In the genomic region with DNA sequence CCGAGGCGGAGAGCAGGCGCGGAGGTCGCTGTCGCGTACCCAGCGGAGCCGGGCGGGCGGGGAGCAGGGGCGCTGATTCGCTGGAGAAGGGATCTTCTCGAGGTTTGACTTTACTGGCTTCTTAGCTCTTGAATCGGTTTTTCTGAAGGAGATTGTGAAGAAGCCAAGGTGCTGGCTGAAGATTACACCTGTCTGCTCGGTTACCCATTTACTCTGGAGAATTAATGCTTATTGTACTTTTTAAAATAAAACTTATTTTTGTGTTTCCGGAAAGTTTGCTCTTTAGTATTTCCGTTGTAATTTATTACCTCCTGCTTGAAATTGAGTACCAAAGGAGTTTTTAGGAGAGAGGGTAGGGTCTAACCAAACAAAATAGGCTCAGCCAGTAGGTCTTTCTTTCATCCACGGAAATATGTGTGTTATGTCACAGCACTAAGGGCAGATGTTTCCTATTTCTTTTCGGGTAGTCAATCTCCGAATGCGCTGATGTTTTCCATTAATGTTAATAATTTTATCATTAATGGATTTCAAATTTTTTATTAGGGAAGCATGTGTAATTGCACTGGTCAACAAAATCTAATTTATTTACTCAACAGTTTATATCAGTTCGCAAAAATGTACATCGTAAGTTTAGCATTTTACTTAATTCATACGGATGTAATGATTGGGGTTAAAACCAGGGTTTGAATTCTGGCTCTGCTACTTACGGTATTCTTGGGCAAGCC, we compare ENCODE assay signal across 8 cellular contexts. TPM values are rescaled to one million over a fixed set of nuclear protein-coding genes. Genes with fewer than 3 reads are reported as not detected.
DNase-seq lines count a peak whose midpoint lies in the region; ATAC-seq and TF ChIP-seq lines count a peak whose summit lies in the region.

No MANE protein-coding gene starts in this region.

- peak overlapping the region; percentile 100 for H3K4me3 Mint-ChIP-seq in activated naive CD4-positive, alpha-beta T cell treated with anti-CD3 and anti-CD28 coated beads for 36 hours
- peak overlapping the region; percentile 94 for H3K4me3 Mint-ChIP-seq in activated T-helper 2 cell treated with anti-CD3 and anti-CD28 coated beads, Interferon-gamma antibody, Interleukin-2, Interleukin-4, amounts not matched to agents 10 μg/mL and 5 μg/mL and 100 μg/mL, durations not matched to agents 14 hours and 24 hours and 36 hours (ENCODE audit: low read depth)

- H3K27me3 ChIP-seq in iPS-20b (ENCODE audit: insufficient read depth, low read length) (peaks cover 10% of the 10 kb centered on the region; the same call in 1 of the 2 replicates), testis (no peaks in the 10 kb centered on the region)

- H3K4me3 ChIP-seq in iPS-20b (ENCODE audit: low read length), result peak overlapping the region; percentile 98
- H3K4me3 ChIP-seq in testis, result peak overlapping the region; percentile 63 to 90

- H3K9me3 ChIP-seq in iPS-20b (ENCODE audit: insufficient read depth, low read depth, low read length), result peaks cover 5% of the 10 kb centered on the region; the same call in 1 of the 2 replicates
- H3K9me3 ChIP-seq in testis, result no peaks in the 10 kb centered on the region

- H3K27me3 Mint-ChIP-seq in activated naive CD4-positive, alpha-beta T cell treated with anti-CD3 and anti-CD28 coated beads for 36 hours (ENCODE audit: low read depth), result no peaks in the 10 kb centered on the region
- H3K27me3 Mint-ChIP-seq in activated T-helper 2 cell treated with anti-CD3 and anti-CD28 coated beads, Interferon-gamma antibody, Interleukin-2, Interleukin-4, amounts not matched to agents 10 μg/mL and 5 μg/mL and 100 μg/mL, durations not matched to agents 14 hours and 24 hours and 36 hours (ENCODE audit: low read depth), result no peaks in the 10 kb centered on the region

- peaks cover 20% of the 10 kb centered on the region for H3K4me1 Mint-ChIP-seq in activated naive CD4-positive, alpha-beta T cell treated with anti-CD3 and anti-CD28 coated beads for 36 hours (ENCODE audit: low read depth)
- H3K4me1 Mint-ChIP-seq in activated T-helper 2 cell treated with anti-CD3 and anti-CD28 coated beads, Interferon-gamma antibody, Interleukin-2, Interleukin-4, amounts not matched to agents 10 μg/mL and 5 μg/mL and 100 μg/mL, durations not matched to agents 14 hours and 24 hours and 36 hours (ENCODE audit: low read depth), result peaks cover 21% of the 10 kb centered on the region

- CTCF ChIA-PET in activated naive CD4-positive, alpha-beta T cell treated with anti-CD3 and anti-CD28 coated beads for 36 hours (lab: Charles Lee), result interaction anchor here (0.5 to 1.9 kb wide), 8 partner anchors 16 to 438 kb away, joined by 3 to 7 read pairs (median 4); no protein-coding TSS in a partner anchor

- peaks cover 22% of the 10 kb centered on the region for H3K36me3 Mint-ChIP-seq in activated naive CD4-positive, alpha-beta T cell treated with anti-CD3 and anti-CD28 coated beads for 36 hours (ENCODE audit: low read depth)
- peaks cover 42% of the 10 kb centered on the region for H3K36me3 Mint-ChIP-seq in activated T-helper 2 cell treated with anti-CD3 and anti-CD28 coated beads, Interferon-gamma antibody, Interleukin-2, Interleukin-4, amounts not matched to agents 10 μg/mL and 5 μg/mL and 100 μg/mL, durations not matched to agents 14 hours and 24 hours and 36 hours (ENCODE audit: low read depth)

- DNase-seq in activated naive CD4-positive, alpha-beta T cell treated with anti-CD3 and anti-CD28 coated beads for 36 hours, result no peak
- no peak for DNase-seq in activated naive CD4-positive, alpha-beta T cell treated with anti-CD3 and anti-CD28 coated beads, Interleukin-2, amount 50 U/mL, for 16 hours
- no peak for DNase-seq in activated T-helper 2 cell treated with anti-CD3 and anti-CD28 coated beads, Interferon-gamma antibody, Interleukin-2, Interleukin-4, amounts not matched to agents 10 μg/mL and 5 μg/mL and 100 μg/mL, durations not matched to agents 14 hours and 24 hours and 36 hours (ENCODE audit: low spot score)
- DNase-seq in testis, result no peak
- DNase-seq in NCI-H187 (lab: John Stamatoyannopoulos, UW), result no peak
- no peak for DNase-seq in stimulated activated CD4-positive, alpha-beta T cell treated with anti-CD3 and anti-CD28 coated beads, Interleukin-1b, Interleukin-23, amount 100 ng/mL, for 48 hours

- intact Hi-C loops in activated naive CD4-positive, alpha-beta T cell treated with anti-CD3 and anti-CD28 coated beads for 36 hours (cut with micrococcal nuclease), result loop anchor here (1.0 to 10.0 kb wide), 12 partner anchors 28 to 768 kb away; partner anchors contain the start of genes MCOLN2, PRKACB, RPF1 and SSX2IP
- intact Hi-C loops in activated T-helper 2 cell treated with anti-CD3 and anti-CD28 coated beads, Interferon-gamma antibody, Interleukin-2, Interleukin-4, amounts not matched to agents 10 μg/mL and 5 μg/mL and 100 μg/mL, durations not matched to agents 14 hours and 24 hours and 36 hours (cut with micrococcal nuclease), result loop anchor here (1.0 to 10.0 kb wide), 8 partner anchors 64 to 770 kb away; partner anchors contain the start of genes BCL10 and CTBS
- intact Hi-C loops in testis (cut with DNase I; ENCODE audit: low total_unique reads), result no loop called here

- H3K4me1 ChIP-seq in iPS-20b (ENCODE audit: insufficient read depth, low read length) (peaks cover 17% of the 10 kb centered on the region), testis (peaks cover 21% of the 10 kb centered on the region)

- TF ChIP-seq POLR2A in testis (IDR thresholded peaks at IDR 0.05), result no peak

- H3K36me3 ChIP-seq in iPS-20b (ENCODE audit: insufficient read depth, low read depth, low read length), result no peaks in the 10 kb centered on the region
- H3K36me3 ChIP-seq in testis (ENCODE audit: low read depth, missing control alignments), result no peaks in the 10 kb centered on the region

- no peak for TF ChIP-seq CTCF in testis (IDR thresholded peaks at IDR 0.05)

- H3K9me3 Mint-ChIP-seq in activated naive CD4-positive, alpha-beta T cell treated with anti-CD3 and anti-CD28 coated beads for 36 hours, result peaks cover 16% of the 10 kb centered on the region
- peaks cover 14% of the 10 kb centered on the region for H3K9me3 Mint-ChIP-seq in activated T-helper 2 cell treated with anti-CD3 and anti-CD28 coated beads, Interferon-gamma antibody, Interleukin-2, Interleukin-4, amounts not matched to agents 10 μg/mL and 5 μg/mL and 100 μg/mL, durations not matched to agents 14 hours and 24 hours and 36 hours

- WGBS in testis, 2 donors, result 16 to 21% methylated on average over 14 to 26 of the region's 26 CpGs

- no peak for ATAC-seq in HG02973 (IDR thresholded peaks at IDR 0.05; ENCODE audit: unreplicated experiment)

- H3K27ac Mint-ChIP-seq in activated naive CD4-positive, alpha-beta T cell treated with anti-CD3 and anti-CD28 coated beads for 36 hours, result peak overlapping the region; percentile 95
- peak overlapping the region; percentile 98 for H3K27ac Mint-ChIP-seq in activated T-helper 2 cell treated with anti-CD3 and anti-CD28 coated beads, Interferon-gamma antibody, Interleukin-2, Interleukin-4, amounts not matched to agents 10 μg/mL and 5 μg/mL and 100 μg/mL, durations not matched to agents 14 hours and 24 hours and 36 hours

- H3K9ac ChIP-seq in iPS-20b (ENCODE audit: low read depth, low read length), result peak overlapping the region; percentile 94; the same call in 1 of the 2 replicates

- H3K27ac ChIP-seq in iPS-20b (ENCODE audit: low read length), result no peak overlapping the region
- H3K27ac ChIP-seq in testis, result peak overlapping the region; percentile 88 to 98

RNA-seq across cellular contexts. Expression of gene GNG5, which starts 0.5 kb away (rescaled TPM):
- total RNA-seq in activated naive CD4-positive, alpha-beta T cell treated with anti-CD3 and anti-CD28 coated beads for 36 hours, result 100 to 1,000 TPM; 128 to 132 TPM
- total RNA-seq in activated T-helper 2 cell treated with anti-CD3 and anti-CD28 coated beads, Interferon-gamma antibody, Interleukin-2, Interleukin-4, amounts not matched to agents 10 μg/mL and 5 μg/mL and 100 μg/mL, durations not matched to agents 14 hours and 24 hours and 36 hours, result 118 and 126 TPM in 2 replicates
- total RNA-seq in testis, result 100 to 1,000 TPM; 113 to 143 TPM
- polyA plus RNA-seq in testis (ENCODE audit: insufficient read depth, low read depth, low replicate concordance), result 193 TPM

RNA-seq across cellular contexts. Expression of gene SPATA1, which starts 0.7 kb away (rescaled TPM):
- 1 to 10 TPM; 1.8 to 2.7 TPM for total RNA-seq in activated naive CD4-positive, alpha-beta T cell treated with anti-CD3 and anti-CD28 coated beads for 36 hours
- total RNA-seq in activated T-helper 2 cell treated with anti-CD3 and anti-CD28 coated beads, Interferon-gamma antibody, Interleukin-2, Interleukin-4, amounts not matched to agents 10 μg/mL and 5 μg/mL and 100 μg/mL, durations not matched to agents 14 hours and 24 hours and 36 hours, result 1.4 and 1.5 TPM in 2 replicates
- total RNA-seq in testis, result 10 to 100 TPM in 1 of 2 donors, 1 to 10 TPM in 1; 7.1 to 17.6 TPM
- polyA plus RNA-seq in testis (ENCODE audit: insufficient read depth, low read depth, low replicate concordance), result 6.0 TPM

RNA-seq across cellular contexts. Expression of gene RPF1, which starts 27.8 kb away (rescaled TPM):
- total RNA-seq in activated naive CD4-positive, alpha-beta T cell treated with anti-CD3 and anti-CD28 coated beads for 36 hours, result 10 to 100 TPM; 57.2 to 57.6 TPM
- 58.9 and 62.7 TPM in 2 replicates for total RNA-seq in activated T-helper 2 cell treated with anti-CD3 and anti-CD28 coated beads, Interferon-gamma antibody, Interleukin-2, Interleukin-4, amounts not matched to agents 10 μg/mL and 5 μg/mL and 100 μg/mL, durations not matched to agents 14 hours and 24 hours and 36 hours
- total RNA-seq in testis, result 10 to 100 TPM; 41.9 to 49.2 TPM
- polyA plus RNA-seq in testis (ENCODE audit: insufficient read depth, low read depth, low replicate concordance), result 62.2 TPM
